Comparison of ENCODE assay signal across 2 cellular contexts in the genomic region with DNA sequence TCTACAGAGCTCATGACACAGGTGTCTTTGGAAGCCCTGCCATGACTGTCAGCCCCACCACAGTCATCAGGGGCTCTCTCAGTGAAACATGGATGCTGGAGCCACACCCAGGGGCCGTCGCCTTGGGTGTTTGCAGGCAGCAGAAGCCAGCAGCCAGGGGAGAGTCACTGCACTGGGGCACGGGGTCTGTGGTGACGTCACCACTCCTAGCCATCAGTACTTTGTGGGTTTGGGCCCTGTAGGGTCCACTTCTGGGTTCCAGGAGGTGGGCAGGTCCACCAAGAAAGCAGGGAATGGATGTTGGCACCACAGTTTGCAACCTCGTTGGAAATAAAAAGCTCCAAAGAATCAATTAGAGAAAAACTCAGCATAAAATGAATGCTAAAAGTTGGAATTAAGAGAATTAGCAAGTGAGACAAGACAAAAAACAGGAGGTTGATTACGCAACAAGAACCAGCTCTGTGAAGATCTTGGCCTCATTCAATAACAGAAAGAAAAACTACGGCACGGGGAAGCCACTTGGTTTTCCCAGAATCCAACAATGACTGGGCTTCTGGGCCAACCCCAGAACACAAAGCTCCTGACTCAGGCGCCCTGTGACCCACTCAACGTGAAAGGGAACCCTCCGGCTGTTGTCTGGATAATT.
TF ChIP-seq lines count a peak whose summit lies in the region.

No MANE protein-coding gene starts in this region.

TF ChIP-seq in IMR-90, 13 proteins besides CTCF, POLR2A, EP300 and RAD21:
- TF ChIP-seq MXI1 (IDR thresholded peaks at IDR 0.05; ENCODE audit: borderline replicate concordance, low read depth, low read length) (no peak), CEBPB (IDR thresholded peaks at IDR 0.05; ENCODE audit: low read depth, low read length) (peak; percentile 80)

TF ChIP-seq in K562, 482 proteins besides CTCF, POLR2A, EP300 and RAD21:
- TF ChIP-seq RFX1 (IDR thresholded peaks at IDR 0.05) (no peak), PHF21A (IDR thresholded peaks at IDR 0.05; ENCODE audit: borderline replicate concordance, low read depth) (no peak), CEBPB (tag; IDR thresholded peaks at IDR 0.05) (peak; percentile 80), CBX2 (IDR thresholded peaks at IDR 0.05; ENCODE audit: insufficient read depth, low read length, poor library complexity, severe bottlenecking) (no peak), CEBPG (CRISPR knock-in tag; IDR thresholded peaks at IDR 0.05) (no peak), CEBPG (tag; conservative IDR thresholded peaks at IDR 0.05 in 1 of 2, IDR thresholded peaks at IDR 0.05 in 1 of 2) (peak; percentile 37 to 79; a peak in 3 of 4 replicates), ATF1 (CRISPR knock-in tag; IDR thresholded peaks at IDR 0.05) (no peak), ATF1 (tag; IDR thresholded peaks at IDR 0.05) (0 out of 2 replicates have a peak, but pooled peaks have one; percentile 26)
- TF ChIP-seq, protein P1, sequence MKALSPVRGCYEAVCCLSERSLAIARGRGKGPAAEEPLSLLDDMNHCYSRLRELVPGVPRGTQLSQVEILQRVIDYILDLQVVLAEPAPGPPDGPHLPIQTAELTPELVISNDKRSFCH (CRISPR knock-in tag; IDR thresholded peaks at IDR 0.05), result no peak
- TF ChIP-seq, protein P1 (tag; IDR thresholded peaks at IDR 0.05), result no peak
- TF ChIP-seq, protein P2, sequence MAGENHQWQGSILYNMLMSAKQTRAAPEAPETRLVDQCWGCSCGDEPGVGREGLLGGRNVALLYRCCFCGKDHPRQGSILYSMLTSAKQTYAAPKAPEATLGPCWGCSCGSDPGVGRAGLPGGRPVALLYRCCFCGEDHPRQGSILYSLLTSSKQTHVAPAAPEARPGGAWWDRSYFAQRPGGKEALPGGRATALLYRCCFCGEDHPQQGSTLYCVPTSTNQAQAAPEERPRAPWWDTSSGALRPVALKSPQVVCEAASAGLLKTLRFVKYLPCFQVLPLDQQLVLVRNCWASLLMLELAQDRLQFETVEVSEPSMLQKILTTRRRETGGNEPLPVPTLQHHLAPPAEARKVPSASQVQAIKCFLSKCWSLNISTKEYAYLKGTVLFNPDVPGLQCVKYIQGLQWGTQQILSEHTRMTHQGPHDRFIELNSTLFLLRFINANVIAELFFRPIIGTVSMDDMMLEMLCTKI (IDR thresholded peaks at IDR 0.05; ENCODE audit: partially characterized antibody), result no peak
- TF ChIP-seq, protein P3, sequence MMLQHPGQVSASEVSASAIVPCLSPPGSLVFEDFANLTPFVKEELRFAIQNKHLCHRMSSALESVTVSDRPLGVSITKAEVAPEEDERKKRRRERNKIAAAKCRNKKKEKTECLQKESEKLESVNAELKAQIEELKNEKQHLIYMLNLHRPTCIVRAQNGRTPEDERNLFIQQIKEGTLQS (IDR thresholded peaks at IDR 0.05), result peak; percentile 41; the same call in 1 of the 2 replicates
- TF ChIP-seq, protein P3 (CRISPR knock-in tag; conservative IDR thresholded peaks at IDR 0.05), result no peak
- TF ChIP-seq, protein P4, sequence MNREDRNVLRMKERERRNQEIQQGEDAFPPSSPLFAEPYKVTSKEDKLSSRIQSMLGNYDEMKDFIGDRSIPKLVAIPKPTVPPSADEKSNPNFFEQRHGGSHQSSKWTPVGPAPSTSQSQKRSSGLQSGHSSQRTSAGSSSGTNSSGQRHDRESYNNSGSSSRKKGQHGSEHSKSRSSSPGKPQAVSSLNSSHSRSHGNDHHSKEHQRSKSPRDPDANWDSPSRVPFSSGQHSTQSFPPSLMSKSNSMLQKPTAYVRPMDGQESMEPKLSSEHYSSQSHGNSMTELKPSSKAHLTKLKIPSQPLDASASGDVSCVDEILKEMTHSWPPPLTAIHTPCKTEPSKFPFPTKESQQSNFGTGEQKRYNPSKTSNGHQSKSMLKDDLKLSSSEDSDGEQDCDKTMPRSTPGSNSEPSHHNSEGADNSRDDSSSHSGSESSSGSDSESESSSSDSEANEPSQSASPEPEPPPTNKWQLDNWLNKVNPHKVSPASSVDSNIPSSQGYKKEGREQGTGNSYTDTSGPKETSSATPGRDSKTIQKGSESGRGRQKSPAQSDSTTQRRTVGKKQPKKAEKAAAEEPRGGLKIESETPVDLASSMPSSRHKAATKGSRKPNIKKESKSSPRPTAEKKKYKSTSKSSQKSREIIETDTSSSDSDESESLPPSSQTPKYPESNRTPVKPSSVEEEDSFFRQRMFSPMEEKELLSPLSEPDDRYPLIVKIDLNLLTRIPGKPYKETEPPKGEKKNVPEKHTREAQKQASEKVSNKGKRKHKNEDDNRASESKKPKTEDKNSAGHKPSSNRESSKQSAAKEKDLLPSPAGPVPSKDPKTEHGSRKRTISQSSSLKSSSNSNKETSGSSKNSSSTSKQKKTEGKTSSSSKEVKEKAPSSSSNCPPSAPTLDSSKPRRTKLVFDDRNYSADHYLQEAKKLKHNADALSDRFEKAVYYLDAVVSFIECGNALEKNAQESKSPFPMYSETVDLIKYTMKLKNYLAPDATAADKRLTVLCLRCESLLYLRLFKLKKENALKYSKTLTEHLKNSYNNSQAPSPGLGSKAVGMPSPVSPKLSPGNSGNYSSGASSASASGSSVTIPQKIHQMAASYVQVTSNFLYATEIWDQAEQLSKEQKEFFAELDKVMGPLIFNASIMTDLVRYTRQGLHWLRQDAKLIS (CRISPR knock-in tag; IDR thresholded peaks at IDR 0.05), result no peak
TF ChIP-seq in K562: peak in this region for 4.
